Comparison of ENCODE assay signal across 1 cellular context in genomic region chr17:75513667-75514052, GRCh38.
TF ChIP-seq lines count a peak whose summit lies in the region.

No MANE protein-coding gene starts in this region.

TF ChIP-seq in K562, 482 proteins besides CTCF, POLR2A, EP300 and RAD21:
- TF ChIP-seq MLX (CRISPR knock-in tag; conservative IDR thresholded peaks at IDR 0.05) (no peak), PHF8 (IDR thresholded peaks at IDR 0.05; ENCODE audit: borderline replicate concordance, low read length) (no peak), HDAC2 (IDR thresholded peaks at IDR 0.05) (0 out of 2 replicates have a peak, but pooled peaks have one; percentile 2), DLX4 (CRISPR knock-in tag; IDR thresholded peaks at IDR 0.05) (no peak), ATF7 (IDR thresholded peaks at IDR 0.05) (no peak), SOX6 (IDR thresholded peaks at IDR 0.05) (no peak), CREB3 (tag; conservative IDR thresholded peaks at IDR 0.05; ENCODE audit: low read depth) (no peak)
